ENCODE assay signal across 1 cellular context in genomic region chr6:65110031-65110430, GRCh38.
TF ChIP-seq lines count a peak whose summit lies in the region.

No MANE protein-coding gene starts in this region.

TF ChIP-seq in GM23338, 12 proteins besides CTCF, POLR2A, EP300 and RAD21 (continued from another document):
- TF ChIP-seq, protein P1, sequence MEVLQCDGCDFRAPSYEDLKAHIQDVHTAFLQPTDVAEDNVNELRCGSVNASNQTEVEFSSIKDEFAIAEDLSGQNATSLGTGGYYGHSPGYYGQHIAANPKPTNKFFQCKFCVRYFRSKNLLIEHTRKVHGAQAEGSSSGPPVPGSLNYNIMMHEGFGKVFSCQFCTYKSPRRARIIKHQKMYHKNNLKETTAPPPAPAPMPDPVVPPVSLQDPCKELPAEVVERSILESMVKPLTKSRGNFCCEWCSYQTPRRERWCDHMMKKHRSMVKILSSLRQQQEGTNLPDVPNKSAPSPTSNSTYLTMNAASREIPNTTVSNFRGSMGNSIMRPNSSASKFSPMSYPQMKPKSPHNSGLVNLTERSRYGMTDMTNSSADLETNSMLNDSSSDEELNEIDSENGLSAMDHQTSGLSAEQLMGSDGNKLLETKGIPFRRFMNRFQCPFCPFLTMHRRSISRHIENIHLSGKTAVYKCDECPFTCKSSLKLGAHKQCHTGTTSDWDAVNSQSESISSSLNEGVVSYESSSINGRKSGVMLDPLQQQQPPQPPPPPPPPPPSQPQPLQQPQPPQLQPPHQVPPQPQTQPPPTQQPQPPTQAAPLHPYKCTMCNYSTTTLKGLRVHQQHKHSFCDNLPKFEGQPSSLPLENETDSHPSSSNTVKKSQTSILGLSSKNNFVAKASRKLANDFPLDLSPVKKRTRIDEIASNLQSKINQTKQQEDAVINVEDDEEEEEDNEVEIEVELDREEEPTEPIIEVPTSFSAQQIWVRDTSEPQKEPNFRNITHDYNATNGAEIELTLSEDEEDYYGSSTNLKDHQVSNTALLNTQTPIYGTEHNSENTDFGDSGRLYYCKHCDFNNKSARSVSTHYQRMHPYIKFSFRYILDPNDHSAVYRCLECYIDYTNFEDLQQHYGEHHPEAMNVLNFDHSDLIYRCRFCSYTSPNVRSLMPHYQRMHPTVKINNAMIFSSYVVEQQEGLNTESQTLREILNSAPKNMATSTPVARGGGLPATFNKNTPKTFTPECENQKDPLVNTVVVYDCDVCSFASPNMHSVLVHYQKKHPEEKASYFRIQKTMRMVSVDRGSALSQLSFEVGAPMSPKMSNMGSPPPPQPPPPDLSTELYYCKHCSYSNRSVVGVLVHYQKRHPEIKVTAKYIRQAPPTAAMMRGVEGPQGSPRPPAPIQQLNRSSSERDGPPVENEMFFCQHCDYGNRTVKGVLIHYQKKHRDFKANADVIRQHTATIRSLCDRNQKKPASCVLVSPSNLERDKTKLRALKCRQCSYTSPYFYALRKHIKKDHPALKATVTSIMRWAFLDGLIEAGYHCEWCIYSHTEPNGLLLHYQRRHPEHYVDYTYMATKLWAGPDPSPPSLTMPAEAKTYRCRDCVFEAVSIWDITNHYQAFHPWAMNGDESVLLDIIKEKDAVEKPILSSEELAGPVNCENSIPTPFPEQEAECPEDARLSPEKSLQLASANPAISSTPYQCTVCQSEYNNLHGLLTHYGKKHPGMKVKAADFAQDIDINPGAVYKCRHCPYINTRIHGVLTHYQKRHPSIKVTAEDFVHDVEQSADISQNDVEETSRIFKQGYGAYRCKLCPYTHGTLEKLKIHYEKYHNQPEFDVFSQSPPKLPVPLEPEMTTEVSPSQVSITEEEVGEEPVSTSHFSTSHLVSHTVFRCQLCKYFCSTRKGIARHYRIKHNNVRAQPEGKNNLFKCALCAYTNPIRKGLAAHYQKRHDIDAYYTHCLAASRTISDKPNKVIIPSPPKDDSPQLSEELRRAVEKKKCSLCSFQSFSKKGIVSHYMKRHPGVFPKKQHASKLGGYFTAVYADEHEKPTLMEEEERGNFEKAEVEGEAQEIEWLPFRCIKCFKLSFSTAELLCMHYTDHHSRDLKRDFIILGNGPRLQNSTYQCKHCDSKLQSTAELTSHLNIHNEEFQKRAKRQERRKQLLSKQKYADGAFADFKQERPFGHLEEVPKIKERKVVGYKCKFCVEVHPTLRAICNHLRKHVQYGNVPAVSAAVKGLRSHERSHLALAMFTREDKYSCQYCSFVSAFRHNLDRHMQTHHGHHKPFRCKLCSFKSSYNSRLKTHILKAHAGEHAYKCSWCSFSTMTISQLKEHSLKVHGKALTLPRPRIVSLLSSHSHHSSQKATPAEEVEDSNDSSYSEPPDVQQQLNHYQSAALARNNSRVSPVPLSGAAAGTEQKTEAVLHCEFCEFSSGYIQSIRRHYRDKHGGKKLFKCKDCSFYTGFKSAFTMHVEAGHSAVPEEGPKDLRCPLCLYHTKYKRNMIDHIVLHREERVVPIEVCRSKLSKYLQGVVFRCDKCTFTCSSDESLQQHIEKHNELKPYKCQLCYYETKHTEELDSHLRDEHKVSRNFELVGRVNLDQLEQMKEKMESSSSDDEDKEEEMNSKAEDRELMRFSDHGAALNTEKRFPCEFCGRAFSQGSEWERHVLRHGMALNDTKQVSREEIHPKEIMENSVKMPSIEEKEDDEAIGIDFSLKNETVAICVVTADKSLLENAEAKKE (CRISPR knock-in tag; IDR thresholded peaks at IDR 0.05): no peak
- TF ChIP-seq, protein P2, sequence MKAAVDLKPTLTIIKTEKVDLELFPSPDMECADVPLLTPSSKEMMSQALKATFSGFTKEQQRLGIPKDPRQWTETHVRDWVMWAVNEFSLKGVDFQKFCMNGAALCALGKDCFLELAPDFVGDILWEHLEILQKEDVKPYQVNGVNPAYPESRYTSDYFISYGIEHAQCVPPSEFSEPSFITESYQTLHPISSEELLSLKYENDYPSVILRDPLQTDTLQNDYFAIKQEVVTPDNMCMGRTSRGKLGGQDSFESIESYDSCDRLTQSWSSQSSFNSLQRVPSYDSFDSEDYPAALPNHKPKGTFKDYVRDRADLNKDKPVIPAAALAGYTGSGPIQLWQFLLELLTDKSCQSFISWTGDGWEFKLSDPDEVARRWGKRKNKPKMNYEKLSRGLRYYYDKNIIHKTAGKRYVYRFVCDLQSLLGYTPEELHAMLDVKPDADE (IDR thresholded peaks at IDR 0.05): no peak
